In genomic region chr15:50235794-50236193, GRCh38 we compare ENCODE assay signal across 19 cellular contexts. TPM values are rescaled to one million over a fixed set of nuclear protein-coding genes. Genes with fewer than 3 reads are reported as not detected.
DNase-seq lines count a peak whose midpoint lies in the region; ATAC-seq and TF ChIP-seq lines count a peak whose summit lies in the region.
"Had no signal": no experiment of that assay in that cellular context is flagged by ENCODE, and none has a peak within 500 bp of the region (broad histone marks: within the 10 kb centered on the region; RNA-seq: fewer than 3 reads in every experiment).

No MANE protein-coding gene starts in this region.

- 100% methylated on average over 1 of the region's 1 CpG for WGBS in mammary epithelial cell (ENCODE audit: low coverage, missing lambda C conversion rate)

- TF ChIP-seq CTCF in cardiac fibroblast (IDR thresholded peaks at IDR 0.05; ENCODE audit: low read depth, low read length): no peak
- no peak for TF ChIP-seq CTCF in mammary epithelial cell (conservative IDR thresholded peaks at IDR 0.05 in 1 of 2, IDR thresholded peaks at IDR 0.05 in 1 of 2; ENCODE audit: extremely low read depth in 1 of 2, insufficient read depth in 1 of 2, low read depth in 1 of 2, low read length in 2 of 2)

- H3K27me3 ChIP-seq in Karpas-422 (ENCODE audit: low read length) (no peaks in the 10 kb centered on the region), mammary epithelial cell (ENCODE audit: insufficient read depth, low read length) (no peaks in the 10 kb centered on the region)

- H4K20me1 ChIP-seq in Karpas-422 (ENCODE audit: insufficient read depth, low read depth, low read length) (no peaks in the 10 kb centered on the region), mammary epithelial cell (ENCODE audit: insufficient read depth, low read length) (no peaks in the 10 kb centered on the region)

- no peak overlapping the region for H3K27ac ChIP-seq in Karpas-422 (ENCODE audit: low read length)
- H3K27ac ChIP-seq in mammary epithelial cell (ENCODE audit: insufficient read depth, low read depth, low read length): no peak overlapping the region
- H3K27ac ChIP-seq: C4-2B, PC-9 had no signal

- H2AFZ ChIP-seq in Karpas-422 (ENCODE audit: low read length): no peak overlapping the region
- H2AFZ ChIP-seq in mammary epithelial cell (ENCODE audit: low read depth, low read length): no peak overlapping the region
- H2AFZ ChIP-seq: PC-9 had no signal

- H3K9ac ChIP-seq in Karpas-422 (ENCODE audit: low read length) (no peak overlapping the region), mammary epithelial cell (ENCODE audit: insufficient read depth, low read length) (no peak overlapping the region)

- H3K4me3 ChIP-seq in Karpas-422 (ENCODE audit: low read length) (no peak overlapping the region), cardiac fibroblast (replicated peaks in 1 of 2; ENCODE audit: low read depth in 2 of 2, low read length in 2 of 2) (no peak overlapping the region), mammary epithelial cell (replicated peaks in 1 of 3; ENCODE audit: insufficient read depth in 1 of 3, low read depth in 2 of 3, low read length in 3 of 3) (no peak overlapping the region)
- H3K4me3 ChIP-seq: HAP-1, PC-9 had no signal

- H3K4me1 ChIP-seq in Karpas-422 (ENCODE audit: low read length) (peaks cover 3% of the 10 kb centered on the region; the same call in 1 of the 2 replicates), mammary epithelial cell (ENCODE audit: insufficient read depth, low read length) (no peaks in the 10 kb centered on the region)

- CTCF ChIA-PET in mammary epithelial cell (lab: Charles Lee; ENCODE audit: low non-redundant PET): no interaction called here

- dilution Hi-C loops in mammary epithelial cell (cut with HindIII; ENCODE audit: low sequenced_read_pairs): no loop called here

- H3K4me2 ChIP-seq in Karpas-422 (ENCODE audit: low read depth, low read length, poor library complexity, severe bottlenecking) (no peak overlapping the region), mammary epithelial cell (ENCODE audit: insufficient read depth, low read depth, low read length) (no peak overlapping the region)
- H3K4me2 ChIP-seq: PC-9 had no signal

- H3K79me2 ChIP-seq in Karpas-422 (ENCODE audit: low read length) (no peaks in the 10 kb centered on the region), mammary epithelial cell (ENCODE audit: insufficient read depth, low read length) (no peaks in the 10 kb centered on the region)

- in situ Hi-C loops in mammary epithelial cell (cut with MboI; ENCODE audit: low sequenced_read_pairs in 2 of 2): no loop called here

- no peaks in the 10 kb centered on the region for H3K9me2 ChIP-seq in Karpas-422 (replicated peaks; ENCODE audit: insufficient read depth, low read length)

- H3K9me3 ChIP-seq in Karpas-422 (ENCODE audit: low read length): no peaks in the 10 kb centered on the region
- H3K9me3 ChIP-seq in mammary epithelial cell (replicated peaks; ENCODE audit: insufficient read depth, low read length): no peaks in the 10 kb centered on the region
- H3K9me3 ChIP-seq: HAP-1 had no signal

- peak; percentile 30 for DNase-seq in Karpas-422
- peak; percentile 32 to 43 for DNase-seq in cardiac fibroblast (ENCODE audit: low read depth in 2 of 2)
- DNase-seq in hepatic stellate cell (ENCODE audit: low spot score): peak; percentile 35
- DNase-seq in mammary epithelial cell: no peak
- no peak for DNase-seq in activated CD4-positive, alpha-beta T cell treated with anti-CD3 and anti-CD28 coated beads for 1 hour
- DNase-seq in activated CD4-positive, CD25-positive, alpha-beta regulatory T cell treated with anti-CD3 and anti-CD28 coated beads, Interleukin-2, amount 50 U/mL, for 72 hours: no peak
- DNase-seq: AML-193, DMS79, NCI-H1105 treated with DMSO at 0.1 percent for 48 hours, NCI-H1694 treated with DMSO at 0.1 percent for 48 hours, NCI-H2107, NCI-H2227 treated with DMSO at 0.1 percent for 48 hours, NCI-H524, PC-9, SW 1271 had no signal

- H3K36me3 ChIP-seq in Karpas-422 (ENCODE audit: insufficient read depth, low read length) (no peaks in the 10 kb centered on the region), mammary epithelial cell (ENCODE audit: insufficient read depth, low read length) (no peaks in the 10 kb centered on the region)

- no peak for ATAC-seq in GM19395 (IDR thresholded peaks at IDR 0.05; ENCODE audit: unreplicated experiment)

- BruUV-seq in mammary epithelial cell (replicated peaks; lab: Mats Ljungman, UMichigan): no TSS peak

- intact Hi-C loops in mammary epithelial cell (cut with micrococcal nuclease): no loop called here

RNA-seq across cellular contexts. Expression of gene HDC, which starts 29.7 kb away (rescaled TPM):
- not detected in 2 replicates for total RNA-seq in Karpas-422 (2014; rRNA removed; shearing (Covaris generic); ENCODE audit: low replicate concordance)
- not detected for total RNA-seq in mammary epithelial cell
- polyA plus RNA-seq in mammary epithelial cell: not detected
- polyA minus RNA-seq in mammary epithelial cell: not detected
- total RNA-seq: PC-9, SK-MEL-5 had no signal

RNA-seq across cellular contexts. Expression of gene SLC27A2, which starts 53.8 kb away (rescaled TPM):
- not detected in 2 replicates for total RNA-seq in Karpas-422 (2014; rRNA removed; shearing (Covaris generic); ENCODE audit: low replicate concordance)
- 10 to 100 TPM in 1 of 2 donors, under 1 TPM in 1; 0.31 to 19.7 TPM for total RNA-seq in mammary epithelial cell
- polyA plus RNA-seq in mammary epithelial cell: 0.42 TPM
- polyA minus RNA-seq in mammary epithelial cell: 4.1 TPM

Comparison
In these comparisons a context has a peak if more than half of its experiments do, and no peak if none do; other contexts are left out.
1. DNase-seq: peak in Karpas-422 (single experiment), cardiac fibroblast (2 of 2) and hepatic stellate cell (single experiment); none in mammary epithelial cell (single experiment), activated CD4-positive, alpha-beta T cell treated with anti-CD3 and anti-CD28 coated beads for 1 hour (single experiment) and activated CD4-positive, CD25-positive, alpha-beta regulatory T cell treated with anti-CD3 and anti-CD28 coated beads, Interleukin-2, amount 50 U/mL, for 72 hours (single experiment).